In the genomic region with DNA sequence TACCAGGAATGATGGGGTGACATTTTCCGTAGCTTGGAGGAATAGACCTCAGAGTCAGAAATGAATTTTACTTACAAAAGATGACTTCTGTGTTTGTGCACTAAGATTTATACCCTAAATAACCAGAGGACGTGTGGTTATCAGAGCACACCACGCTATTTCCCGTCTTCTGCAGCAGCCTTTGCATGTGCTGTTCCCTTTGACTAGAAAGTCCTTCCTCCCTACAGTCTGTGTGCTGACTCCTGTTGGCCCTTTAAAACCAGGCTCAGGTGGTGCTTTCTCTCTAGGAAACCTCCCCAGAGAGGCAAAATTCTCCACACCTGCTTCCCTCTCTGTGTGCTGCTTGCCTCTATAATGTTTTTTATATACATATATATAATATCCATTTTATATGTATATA, we compare ENCODE assay signal across 28 cellular contexts.
"Had no signal": no experiment of that assay in that cellular context is flagged by ENCODE, and none has a peak within 500 bp of the region (broad histone marks: within the 10 kb centered on the region; RNA-seq: fewer than 3 reads in every experiment).

No MANE protein-coding gene starts in this region.

- H3K27me3 ChIP-seq: gastroesophageal sphincter, hepatocyte, pancreas, sigmoid colon, thyroid gland, upper lobe of left lung had no signal

- H3K36me3 Mint-ChIP-seq: activated naive CD4-positive, alpha-beta T cell treated with anti-CD3 and anti-CD28 coated beads, Interleukin-2, amount 50 U/mL, for 24 hours; mesothelial cell of epicardium; naive B cell; stimulated activated memory B cell treated with anti-CD40 and anti-IgM and Interleukin-4, amounts not matched to agents 10 μg/mL and 1 μg/mL and 100 μg/mL, for 72 hours; WTC11 had no signal

- H3K9me3 ChIP-seq: gastroesophageal sphincter, pancreas, psoas muscle, sigmoid colon, thyroid gland, upper lobe of left lung had no signal

- H3K4me1 ChIP-seq: gastroesophageal sphincter, pancreas, psoas muscle, sigmoid colon had no signal

- ATAC-seq: activated CD8-positive, alpha-beta T cell treated with anti-CD3 and anti-CD28 coated beads, Interleukin-2, amount 10 ng/mL, durations not matched to agents 7 days and 5 days; gastroesophageal sphincter; left cardiac atrium; pancreas; psoas muscle; stimulated activated memory B cell treated with anti-CD40 and anti-IgM and Interleukin-4, amounts not matched to agents 10 μg/mL and 1 μg/mL and 100 μg/mL, for 72 hours; stimulated activated naive CD8-positive, alpha-beta T cell treated with anti-CD3 and anti-CD28 coated beads, Interleukin-15, amount 100 ng/mL, for 72 hours; WTC11 had no signal

- H3K27ac Mint-ChIP-seq: activated CD8-positive, alpha-beta T cell treated with anti-CD3 and anti-CD28 coated beads, Interleukin-2, amount 10 ng/mL, durations not matched to agents 7 days and 5 days; stimulated activated naive CD8-positive, alpha-beta T cell treated with anti-CD3 and anti-CD28 coated beads, Interleukin-15, amount 100 ng/mL, for 72 hours; WTC11 had no signal

- DNase-seq: activated CD4-positive, alpha-beta T cell treated with anti-CD3 and anti-CD28 coated beads for 1 hour; activated CD4-positive, alpha-beta T cell treated with anti-CD3 and anti-CD28 coated beads, Interleukin-2, amount 50 U/mL, for 1 hour; activated CD8-positive, alpha-beta T cell treated with anti-CD3 and anti-CD28 coated beads, Interleukin-2, amount 10 ng/mL, durations not matched to agents 7 days and 5 days; activated gamma-delta T cell treated with Interleukin-2 at 50 U/mL for 16 hours; anterior cingulate cortex; dermis blood vessel endothelial cell; effector CD4-positive, alpha-beta T cell; islet precursor cell; left cardiac atrium; naive B cell; pancreas; psoas muscle; sigmoid colon; small intestine; stimulated activated CD4-positive, alpha-beta T cell treated with anti-CD3 and anti-CD28 coated beads, Interleukin-1b, Interleukin-23, amount 100 ng/mL, for 48 hours; stimulated activated CD4-positive, alpha-beta T cell treated with anti-CD3 and anti-CD28 coated beads, Interleukin-4, amount 100 ng/mL, for 4 hours; stimulated activated CD8-positive, alpha-beta memory T cell treated with anti-CD3 and anti-CD28 coated beads, Interleukin-4, amount 100 ng/mL, for 48 hours; stimulated activated naive CD8-positive, alpha-beta T cell treated with anti-CD3 and anti-CD28 coated beads, Interleukin-15, amount 100 ng/mL, for 72 hours; substantia nigra; T-helper 9 cell; thyroid gland; upper lobe of left lung had no signal

- H3K79me2 ChIP-seq: hepatocyte had no signal

- H2AFZ ChIP-seq: hepatocyte had no signal

- H3K4me3 Mint-ChIP-seq: activated CD8-positive, alpha-beta T cell treated with anti-CD3 and anti-CD28 coated beads, Interleukin-2, amount 10 ng/mL, durations not matched to agents 7 days and 5 days; activated naive CD4-positive, alpha-beta T cell treated with anti-CD3 and anti-CD28 coated beads, Interleukin-2, amount 50 U/mL, for 24 hours; mesothelial cell of epicardium; naive B cell; stimulated activated memory B cell treated with anti-CD40 and anti-IgM and Interleukin-4, amounts not matched to agents 10 μg/mL and 1 μg/mL and 100 μg/mL, for 72 hours; stimulated activated naive CD8-positive, alpha-beta T cell treated with anti-CD3 and anti-CD28 coated beads, Interleukin-15, amount 100 ng/mL, for 72 hours; WTC11 had no signal

- H3K36me3 ChIP-seq: gastroesophageal sphincter, pancreas, sigmoid colon, thyroid gland, upper lobe of left lung had no signal

- H3K27me3 Mint-ChIP-seq: activated naive CD4-positive, alpha-beta T cell treated with anti-CD3 and anti-CD28 coated beads, Interleukin-2, amount 50 U/mL, for 24 hours had no signal

- H3K4me2 ChIP-seq: hepatocyte had no signal

- H3K4me3 ChIP-seq: gastroesophageal sphincter, hepatocyte, pancreas, psoas muscle, sigmoid colon, thyroid gland, upper lobe of left lung had no signal

- H3K27ac ChIP-seq: gastroesophageal sphincter, hepatocyte, pancreas, psoas muscle, sigmoid colon, thyroid gland, upper lobe of left lung had no signal
